In the genomic region with DNA sequence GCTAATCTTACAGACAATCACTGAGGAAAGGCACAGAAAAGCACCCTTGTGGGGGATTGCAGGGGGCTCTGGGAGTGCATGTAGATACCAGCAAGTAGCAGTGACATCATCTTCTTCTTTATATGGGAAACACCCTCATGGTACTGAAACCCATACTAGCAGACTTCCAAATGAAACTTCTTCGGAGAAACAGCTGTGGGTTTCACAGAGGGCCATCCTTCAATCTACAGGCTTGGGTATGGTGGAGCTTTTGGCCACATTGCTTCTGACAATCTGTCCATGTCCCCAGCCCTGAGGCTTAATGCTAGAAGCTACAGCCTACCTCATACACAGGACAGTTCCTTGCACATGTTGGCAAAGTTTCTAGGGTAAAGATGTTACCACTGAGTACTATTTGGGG, we compare ENCODE assay signal across 12 cellular contexts.
"Had no signal": no experiment of that assay in that cellular context is flagged by ENCODE, and none has a peak within 500 bp of the region (broad histone marks: within the 10 kb centered on the region; RNA-seq: fewer than 3 reads in every experiment).

No MANE protein-coding gene starts in this region.

- H3K9me3 Mint-ChIP-seq: activated CD4-positive, alpha-beta memory T cell treated with anti-CD3 and anti-CD28 coated beads for 36 hours; activated naive CD8-positive, alpha-beta T cell treated with anti-CD3 and anti-CD28 coated beads, Interleukin-2, amount 50 U/mL, for 24 hours; nephron; stimulated activated naive B cell treated with anti-CD40 and anti-IgM and Interleukin-4, amounts not matched to agents 10 μg/mL and 1 μg/mL and 100 μg/mL, for 72 hours had no signal

- H3K4me1 Mint-ChIP-seq: activated naive CD8-positive, alpha-beta T cell treated with anti-CD3 and anti-CD28 coated beads, Interleukin-2, amount 50 U/mL, for 24 hours; nephron; stimulated activated naive B cell treated with anti-CD40 and anti-IgM and Interleukin-4, amounts not matched to agents 10 μg/mL and 1 μg/mL and 100 μg/mL, for 72 hours had no signal

- H3K9me3 ChIP-seq: ascending aorta, transverse colon had no signal

- H3K27ac ChIP-seq: ascending aorta, foreskin keratinocyte, transverse colon had no signal

- H3K4me1 ChIP-seq: ascending aorta, foreskin keratinocyte, transverse colon had no signal

- H3K36me3 Mint-ChIP-seq: activated CD4-positive, alpha-beta memory T cell treated with anti-CD3 and anti-CD28 coated beads for 36 hours; stimulated activated naive B cell treated with anti-CD40 and anti-IgM and Interleukin-4, amounts not matched to agents 10 μg/mL and 1 μg/mL and 100 μg/mL, for 72 hours had no signal

- DNase-seq: activated CD4-positive, alpha-beta memory T cell treated with anti-CD3 and anti-CD28 coated beads for 36 hours; activated naive CD4-positive, alpha-beta T cell treated with Interleukin-2 at 50 U/mL for 16 hours; activated naive CD8-positive, alpha-beta T cell treated with anti-CD3 and anti-CD28 coated beads, Interleukin-2, amount 50 U/mL, for 24 hours; foreskin keratinocyte; head of caudate nucleus; left cardiac atrium; stimulated activated CD4-positive, alpha-beta T cell treated with anti-CD3 and anti-CD28 coated beads, Interleukin-2, amount 100 ng/mL, for 24 hours; stimulated activated naive B cell treated with anti-CD40 and anti-IgM and Interleukin-4, amounts not matched to agents 10 μg/mL and 1 μg/mL and 100 μg/mL, for 72 hours; substantia nigra; transverse colon had no signal

- H3K27me3 ChIP-seq: ascending aorta, transverse colon had no signal

- ATAC-seq: activated naive CD8-positive, alpha-beta T cell treated with anti-CD3 and anti-CD28 coated beads, Interleukin-2, amount 50 U/mL, for 24 hours; foreskin keratinocyte; left cardiac atrium; stimulated activated naive B cell treated with anti-CD40 and anti-IgM and Interleukin-4, amounts not matched to agents 10 μg/mL and 1 μg/mL and 100 μg/mL, for 72 hours had no signal

- H3K36me3 ChIP-seq: ascending aorta, transverse colon had no signal

- H3K4me3 Mint-ChIP-seq: activated CD4-positive, alpha-beta memory T cell treated with anti-CD3 and anti-CD28 coated beads for 36 hours; activated naive CD8-positive, alpha-beta T cell treated with anti-CD3 and anti-CD28 coated beads, Interleukin-2, amount 50 U/mL, for 24 hours; nephron; stimulated activated naive B cell treated with anti-CD40 and anti-IgM and Interleukin-4, amounts not matched to agents 10 μg/mL and 1 μg/mL and 100 μg/mL, for 72 hours had no signal

- H3K4me3 ChIP-seq: ascending aorta, transverse colon had no signal

- H3K27ac Mint-ChIP-seq: activated CD4-positive, alpha-beta memory T cell treated with anti-CD3 and anti-CD28 coated beads for 36 hours; activated naive CD8-positive, alpha-beta T cell treated with anti-CD3 and anti-CD28 coated beads, Interleukin-2, amount 50 U/mL, for 24 hours; nephron; stimulated activated naive B cell treated with anti-CD40 and anti-IgM and Interleukin-4, amounts not matched to agents 10 μg/mL and 1 μg/mL and 100 μg/mL, for 72 hours had no signal
